In genomic region chr4:6179362-6179761, GRCh38 we compare ENCODE assay signal across 20 cellular contexts. TPM values are rescaled to one million over a fixed set of nuclear protein-coding genes. Genes with fewer than 3 reads are reported as not detected.
DNase-seq lines count a peak whose midpoint lies in the region; ATAC-seq and TF ChIP-seq lines count a peak whose summit lies in the region.
"Had no signal": no experiment of that assay in that cellular context is flagged by ENCODE, and none has a peak within 500 bp of the region (broad histone marks: within the 10 kb centered on the region; RNA-seq: fewer than 3 reads in every experiment).

No MANE protein-coding gene starts in this region.

- peak overlapping the region; percentile 87 for H3K27ac Mint-ChIP-seq in activated CD8-positive, alpha-beta T cell treated with anti-CD3 and anti-CD28 coated beads for 36 hours
- H3K27ac Mint-ChIP-seq: B cell, naive B cell had no signal

- TF ChIP-seq CTCF in GM12873 (IDR thresholded peaks at IDR 0.05; ENCODE audit: insufficient read depth, low read depth, low read length, missing control alignments) (peak; percentile 16), mucosa of descending colon (IDR thresholded peaks at IDR 0.05) (no peak)
- no peak for TF ChIP-seq CTCF in activated CD8-positive, alpha-beta T cell treated with anti-CD3 and anti-CD28 coated beads for 36 hours (IDR thresholded peaks at IDR 0.05)

- peak; percentile 76 for DNase-seq in NK-92 treated with Interleukin-12 subunit alpha and Interleukin-12 subunit beta, amount 100 ng/mL, for 24 hours (lab: John Stamatoyannopoulos, UW)
- no peak for DNase-seq in NK-92 (lab: John Stamatoyannopoulos, UW; ENCODE audit: unreplicated experiment)
- peak; percentile 59 for DNase-seq in activated CD8-positive, alpha-beta T cell treated with anti-CD3 and anti-CD28 coated beads for 36 hours
- DNase-seq in mucosa of descending colon = no peak
- DNase-seq in NCI-H526 treated with DMSO at 0.1 percent for 48 hours (lab: John Stamatoyannopoulos, UW) = no peak
- no peak for DNase-seq in NOMO-1 treated with DMSO at 0.1 percent for 48 hours (lab: John Stamatoyannopoulos, UW; ENCODE audit: unreplicated experiment)
- no peak for DNase-seq in amygdala (lab: John Stamatoyannopoulos, UW)
- DNase-seq: dermis blood vessel endothelial cell; foreskin keratinocyte; GF-D8; hypothalamus; kidney; mammary epithelial cell; naive B cell; stimulated activated CD4-positive, alpha-beta T cell treated with anti-CD3 and anti-CD28 coated beads, Interleukin-2, amount 100 ng/mL, for 48 hours had no signal

- no peaks in the 10 kb centered on the region for H3K4me1 ChIP-seq in mucosa of descending colon (ENCODE audit: low read depth)
- H3K4me1 ChIP-seq: breast epithelium, foreskin keratinocyte had no signal

- peaks cover 2% of the 10 kb centered on the region for H3K27me3 Mint-ChIP-seq in activated CD8-positive, alpha-beta T cell treated with anti-CD3 and anti-CD28 coated beads for 36 hours

- peaks cover 58% of the 10 kb centered on the region for H3K4me1 Mint-ChIP-seq in activated CD8-positive, alpha-beta T cell treated with anti-CD3 and anti-CD28 coated beads for 36 hours (ENCODE audit: low read depth)
- H3K4me1 Mint-ChIP-seq: naive B cell had no signal

- H3K4me3 ChIP-seq in mucosa of descending colon = no peak overlapping the region
- H3K4me3 ChIP-seq: breast epithelium, skin epidermis had no signal

- H3K9me3 ChIP-seq in mucosa of descending colon = no peaks in the 10 kb centered on the region

- ATAC-seq in activated CD8-positive, alpha-beta T cell treated with anti-CD3 and anti-CD28 coated beads for 36 hours = peak; percentile 11
- ATAC-seq in mucosa of descending colon = peak; percentile 25
- ATAC-seq: foreskin keratinocyte had no signal

- peaks cover 17% of the 10 kb centered on the region for H3K36me3 Mint-ChIP-seq in activated CD8-positive, alpha-beta T cell treated with anti-CD3 and anti-CD28 coated beads for 36 hours (ENCODE audit: low read depth)
- H3K36me3 Mint-ChIP-seq: naive B cell had no signal

- POLR2A ChIA-PET in activated CD8-positive, alpha-beta T cell treated with anti-CD3 and anti-CD28 coated beads for 36 hours (lab: Charles Lee) = interaction anchor here (5.7 kb wide), 1 partner anchor 20 kb away, joined by 33 read pairs; the partner anchor contains the start of gene JAKMIP1

- CTCF ChIA-PET in activated CD8-positive, alpha-beta T cell treated with anti-CD3 and anti-CD28 coated beads for 36 hours (lab: Charles Lee) = no interaction called here

- peaks cover 13% of the 10 kb centered on the region for H3K9me3 Mint-ChIP-seq in activated CD8-positive, alpha-beta T cell treated with anti-CD3 and anti-CD28 coated beads for 36 hours

- intact Hi-C loops in activated CD8-positive, alpha-beta T cell treated with anti-CD3 and anti-CD28 coated beads for 36 hours (cut with micrococcal nuclease) = no loop called here
- intact Hi-C loops in mucosa of descending colon (cut with DNase I, micrococcal nuclease) = no loop called here

- peak overlapping the region; percentile 31 for H3K4me3 Mint-ChIP-seq in activated CD8-positive, alpha-beta T cell treated with anti-CD3 and anti-CD28 coated beads for 36 hours
- H3K4me3 Mint-ChIP-seq: B cell, naive B cell had no signal

- no peaks in the 10 kb centered on the region for H3K36me3 ChIP-seq in mucosa of descending colon (ENCODE audit: low read depth)
- H3K36me3 ChIP-seq: breast epithelium had no signal

RNA-seq across cellular contexts. Expression of gene JAKMIP1, which starts 21.0 kb away (rescaled TPM):
- 1 to 10 TPM; 5.6 to 6.3 TPM for total RNA-seq in activated CD8-positive, alpha-beta T cell treated with anti-CD3 and anti-CD28 coated beads for 36 hours
- total RNA-seq in mucosa of descending colon = 1 to 10 TPM in 1 of 3 donors, under 1 TPM in 1, not detected in 1; 0.63 to 2.1 TPM
- total RNA-seq: dermis blood vessel endothelial cell, foreskin keratinocyte, M059J, mammary epithelial cell had no signal

Comparison
In these comparisons a context has a peak if more than half of its experiments do, and no peak if none do; other contexts are left out.
1. DNase-seq: peak in NK-92 treated with Interleukin-12 subunit alpha and Interleukin-12 subunit beta, amount 100 ng/mL, for 24 hours (single experiment) and activated CD8-positive, alpha-beta T cell treated with anti-CD3 and anti-CD28 coated beads for 36 hours (single experiment); none in NK-92 (single experiment), mucosa of descending colon (0 of 3), NCI-H526 treated with DMSO at 0.1 percent for 48 hours (single experiment), NOMO-1 treated with DMSO at 0.1 percent for 48 hours (single experiment) and amygdala (0 of 56).